35 cellular contexts compared by ENCODE assay signal in the genomic region with DNA sequence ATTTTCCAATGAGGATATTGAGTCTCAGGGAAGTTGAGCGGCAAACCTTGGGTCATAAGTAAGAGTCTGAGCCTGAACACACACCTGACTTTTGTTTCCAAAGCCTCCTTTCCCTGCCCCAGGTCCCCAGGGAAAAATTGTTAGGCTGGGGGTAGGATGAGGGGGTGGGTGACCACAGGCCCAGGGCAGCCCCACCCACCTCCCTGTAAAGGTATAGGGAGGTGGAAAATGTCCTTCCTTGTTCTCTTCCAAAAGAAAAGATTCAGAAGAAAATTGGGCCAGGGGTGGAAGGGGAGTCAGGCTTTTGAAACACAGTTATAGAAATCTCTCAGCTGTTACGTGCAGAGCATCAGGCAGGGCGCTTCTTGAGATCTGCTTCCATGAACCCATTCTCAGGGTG.
"Had no signal": no experiment of that assay in that cellular context is flagged by ENCODE, and none has a peak within 500 bp of the region (broad histone marks: within the 10 kb centered on the region; RNA-seq: fewer than 3 reads in every experiment).

No MANE protein-coding gene starts in this region.

- H3K4me3 ChIP-seq: adrenal gland, body of pancreas, breast epithelium had no signal

- H3K9me3 Mint-ChIP-seq: activated B cell treated with CpG ODN at 0.5 μM for 24 hours; activated CD4-positive, alpha-beta memory T cell treated with anti-CD3 and anti-CD28 coated beads for 36 hours; activated CD4-positive, alpha-beta T cell treated with anti-CD3 and anti-CD28 coated beads, Interleukin-2, amount 10 ng/mL, durations not matched to agents 24 days and 14 days; activated CD8-positive, alpha-beta T cell treated with anti-CD3 and anti-CD28 coated beads for 36 hours; activated naive CD4-positive, alpha-beta T cell treated with anti-CD3 and anti-CD28 coated beads for 36 hours; activated naive CD4-positive, alpha-beta T cell treated with anti-CD3 and anti-CD28 coated beads, Interleukin-2, amount 50 U/mL, for 72 hours; activated naive CD8-positive, alpha-beta T cell treated with anti-CD3 and anti-CD28 coated beads for 36 hours; activated T-cell treated with anti-CD3 and anti-CD28 coated beads, Interleukin-2, amount 50 U/mL, for 4 hours; activated T-cell treated with anti-CD3 and anti-CD28 coated beads, Interleukin-2, amount 50 U/mL, for 72 hours; activated T-helper 1 cell treated with anti-CD3 and anti-CD28 coated beads, Interleukin-12 subunit alpha, Interleukin-12 subunit beta, Interleukin-2, Interleukin-4 antibody, amounts not matched to agents 30 ng/mL and 10 ng/mL and 1 ng/mL, durations not matched to agents 14 hours and 24 hours and 36 hours; activated T-helper 17 cell treated with anti-CD3 and anti-CD28 coated beads, Interleukin-2, amount 50 U/mL, for 72 hours; T-helper 1 cell treated with Interleukin-12 subunit alpha and Interleukin-12 subunit beta and Interleukin-4 antibody, amounts not matched to agents 30 μg/mL and 1 μg/mL, for 36 hours; T-helper 2 cell treated with Interferon-gamma antibody and Interleukin-4, amounts not matched to agents 5 μg/mL and 100 μg/mL, for 36 hours had no signal

- H3K9me3 ChIP-seq: adrenal gland, body of pancreas, breast epithelium had no signal

- H3K27ac Mint-ChIP-seq: activated B cell treated with CpG ODN at 0.5 μM for 24 hours; activated CD4-positive, alpha-beta memory T cell treated with anti-CD3 and anti-CD28 coated beads for 36 hours; activated CD4-positive, alpha-beta T cell treated with anti-CD3 and anti-CD28 coated beads, Interleukin-2, amount 10 ng/mL, durations not matched to agents 24 days and 14 days; activated CD8-positive, alpha-beta T cell treated with anti-CD3 and anti-CD28 coated beads for 36 hours; activated naive CD4-positive, alpha-beta T cell treated with anti-CD3 and anti-CD28 coated beads for 36 hours; activated naive CD4-positive, alpha-beta T cell treated with anti-CD3 and anti-CD28 coated beads, Interleukin-2, amount 50 U/mL, for 72 hours; activated naive CD8-positive, alpha-beta T cell treated with anti-CD3 and anti-CD28 coated beads for 36 hours; activated T-cell treated with anti-CD3 and anti-CD28 coated beads, Interleukin-2, amount 50 U/mL, for 72 hours; activated T-helper 1 cell treated with anti-CD3 and anti-CD28 coated beads, Interleukin-12 subunit alpha, Interleukin-12 subunit beta, Interleukin-2, Interleukin-4 antibody, amounts not matched to agents 30 ng/mL and 10 ng/mL and 1 ng/mL, durations not matched to agents 14 hours and 24 hours and 36 hours; activated T-helper 17 cell treated with anti-CD3 and anti-CD28 coated beads, Interleukin-2, amount 50 U/mL, for 72 hours; T-helper 1 cell treated with Interleukin-12 subunit alpha and Interleukin-12 subunit beta and Interleukin-4 antibody, amounts not matched to agents 30 μg/mL and 1 μg/mL, for 36 hours; T-helper 2 cell treated with Interferon-gamma antibody and Interleukin-4, amounts not matched to agents 5 μg/mL and 100 μg/mL, for 36 hours had no signal

- H3K36me3 Mint-ChIP-seq: activated CD4-positive, alpha-beta memory T cell treated with anti-CD3 and anti-CD28 coated beads for 36 hours; activated naive CD4-positive, alpha-beta T cell treated with anti-CD3 and anti-CD28 coated beads, Interleukin-2, amount 50 U/mL, for 72 hours; activated naive CD8-positive, alpha-beta T cell treated with anti-CD3 and anti-CD28 coated beads for 36 hours had no signal

- DNase-seq: activated B cell treated with CpG ODN at 0.5 μM for 24 hours; activated CD4-positive, alpha-beta memory T cell treated with anti-CD3 and anti-CD28 coated beads for 36 hours; activated CD4-positive, alpha-beta T cell treated with anti-CD3 and anti-CD28 coated beads for 4 hours; activated CD4-positive, alpha-beta T cell treated with anti-CD3 and anti-CD28 coated beads, Interleukin-2, amount 10 ng/mL, durations not matched to agents 24 days and 14 days; activated CD4-positive, alpha-beta T cell treated with anti-CD3 and anti-CD28 coated beads, Interleukin-2, amount 50 U/mL, for 1 hour; activated CD4-positive, alpha-beta T cell treated with anti-CD3 and anti-CD28 coated beads, Interleukin-2, amount 50 U/mL, for 4 hours; activated CD4-positive, CD25-positive, alpha-beta regulatory T cell treated with anti-CD3 and anti-CD28 coated beads, Interleukin-2, amount 50 U/mL, for 72 hours; activated CD8-positive, alpha-beta memory T cell treated with anti-CD3 and anti-CD28 coated beads, Interleukin-2, amount 50 U/mL, for 4 hours; activated CD8-positive, alpha-beta T cell treated with anti-CD3 and anti-CD28 coated beads for 36 hours; activated effector memory CD4-positive, alpha-beta T cell treated with anti-CD3 and anti-CD28 coated beads, Interleukin-2, amount 50 U/mL, for 16 hours; activated gamma-delta T cell treated with Interleukin-2 at 50 U/mL for 16 hours; activated naive CD4-positive, alpha-beta T cell; activated naive CD4-positive, alpha-beta T cell treated with anti-CD3 and anti-CD28 coated beads for 36 hours; activated naive CD4-positive, alpha-beta T cell treated with anti-CD3 and anti-CD28 coated beads, Interleukin-2, amount 50 U/mL, for 16 hours; activated naive CD8-positive, alpha-beta T cell treated with anti-CD3 and anti-CD28 coated beads for 36 hours; activated T-cell treated with anti-CD3 and anti-CD28 coated beads for 4 hours; activated T-cell treated with anti-CD3 and anti-CD28 coated beads, Interleukin-2, amount 50 U/mL, for 1 hour; activated T-cell treated with anti-CD3 and anti-CD28 coated beads, Interleukin-2, amount 50 U/mL, for 4 hours; activated T-cell treated with anti-CD3 and anti-CD28 coated beads, Interleukin-2, amount 50 U/mL, for 72 hours; adrenal gland; amniotic stem cell; aorta; body of pancreas; brain microvascular endothelial cell; central memory CD4-positive, alpha-beta T cell; T-helper 1 cell; T-helper 2 cell; T-helper 9 cell had no signal

- ATAC-seq: activated CD8-positive, alpha-beta T cell treated with anti-CD3 and anti-CD28 coated beads for 36 hours; activated naive CD4-positive, alpha-beta T cell treated with anti-CD3 and anti-CD28 coated beads, Interleukin-2, amount 50 U/mL, for 72 hours; activated T-cell treated with anti-CD3 and anti-CD28 coated beads, Interleukin-2, amount 50 U/mL, for 4 hours; activated T-cell treated with anti-CD3 and anti-CD28 coated beads, Interleukin-2, amount 50 U/mL, for 72 hours; activated T-helper 17 cell treated with anti-CD3 and anti-CD28 coated beads, Interleukin-2, amount 50 U/mL, for 72 hours; body of pancreas had no signal

- H3K27me3 ChIP-seq: adrenal gland, body of pancreas, brain microvascular endothelial cell, breast epithelium had no signal

- H3K4me1 Mint-ChIP-seq: activated B cell treated with CpG ODN at 0.5 μM for 24 hours; activated CD4-positive, alpha-beta T cell treated with anti-CD3 and anti-CD28 coated beads, Interleukin-2, amount 10 ng/mL, durations not matched to agents 24 days and 14 days; activated T-helper 17 cell treated with anti-CD3 and anti-CD28 coated beads, Interleukin-2, amount 50 U/mL, for 72 hours had no signal

- H3K36me3 ChIP-seq: adrenal gland, brain microvascular endothelial cell, breast epithelium had no signal

- H3K4me1 ChIP-seq: body of pancreas, breast epithelium had no signal

- H3K27me3 Mint-ChIP-seq: activated B cell treated with CpG ODN at 0.5 μM for 24 hours; activated CD4-positive, alpha-beta T cell treated with anti-CD3 and anti-CD28 coated beads, Interleukin-2, amount 10 ng/mL, durations not matched to agents 24 days and 14 days; activated CD8-positive, alpha-beta T cell treated with anti-CD3 and anti-CD28 coated beads for 36 hours; activated naive CD8-positive, alpha-beta T cell treated with anti-CD3 and anti-CD28 coated beads for 36 hours had no signal

- H3K4me3 Mint-ChIP-seq: activated B cell treated with CpG ODN at 0.5 μM for 24 hours; activated CD4-positive, alpha-beta memory T cell treated with anti-CD3 and anti-CD28 coated beads for 36 hours; activated CD4-positive, alpha-beta T cell treated with anti-CD3 and anti-CD28 coated beads, Interleukin-2, amount 10 ng/mL, durations not matched to agents 24 days and 14 days; activated CD8-positive, alpha-beta T cell treated with anti-CD3 and anti-CD28 coated beads for 36 hours; activated naive CD4-positive, alpha-beta T cell treated with anti-CD3 and anti-CD28 coated beads for 36 hours; activated naive CD8-positive, alpha-beta T cell treated with anti-CD3 and anti-CD28 coated beads for 36 hours; activated T-cell treated with anti-CD3 and anti-CD28 coated beads, Interleukin-2, amount 50 U/mL, for 4 hours; activated T-cell treated with anti-CD3 and anti-CD28 coated beads, Interleukin-2, amount 50 U/mL, for 72 hours; activated T-helper 1 cell treated with anti-CD3 and anti-CD28 coated beads, Interleukin-12 subunit alpha, Interleukin-12 subunit beta, Interleukin-2, Interleukin-4 antibody, amounts not matched to agents 30 ng/mL and 10 ng/mL and 1 ng/mL, durations not matched to agents 14 hours and 24 hours and 36 hours; activated T-helper 17 cell treated with anti-CD3 and anti-CD28 coated beads, Interleukin-2, amount 50 U/mL, for 72 hours; T-helper 1 cell treated with Interleukin-12 subunit alpha and Interleukin-12 subunit beta and Interleukin-4 antibody, amounts not matched to agents 30 μg/mL and 1 μg/mL, for 36 hours; T-helper 2 cell treated with Interferon-gamma antibody and Interleukin-4, amounts not matched to agents 5 μg/mL and 100 μg/mL, for 36 hours had no signal

- H3K27ac ChIP-seq: adrenal gland, body of pancreas, brain microvascular endothelial cell, breast epithelium, VCaP had no signal
